ENCODE assay signal across 32 cellular contexts in the genomic region with DNA sequence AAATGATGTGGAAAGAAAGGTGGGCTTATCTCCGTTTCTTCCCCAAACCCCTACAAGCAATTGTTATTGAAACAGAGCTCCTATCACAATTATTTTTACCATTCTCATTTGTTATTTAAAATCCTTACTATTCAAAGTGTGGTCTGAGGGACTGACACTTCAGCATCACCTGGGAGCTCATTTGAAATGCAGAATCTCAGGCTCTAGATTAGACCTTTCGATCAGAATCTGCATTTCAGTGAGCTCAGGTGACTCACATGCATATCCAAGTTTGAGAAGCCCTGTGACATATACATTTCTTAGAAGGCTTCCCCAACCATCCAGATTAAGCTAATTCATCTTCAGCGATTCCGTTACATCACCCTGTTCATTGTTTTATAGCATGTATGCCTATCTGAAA.
"Had no signal": no experiment of that assay in that cellular context is flagged by ENCODE, and none has a peak within 500 bp of the region (broad histone marks: within the 10 kb centered on the region; RNA-seq: fewer than 3 reads in every experiment).

No MANE protein-coding gene starts in this region.

- DNase-seq: activated CD4-positive, alpha-beta memory T cell treated with anti-CD3 and anti-CD28 coated beads, Interleukin-2, amount 10 ng/mL, durations not matched to agents 7 days and 5 days; activated CD4-positive, alpha-beta T cell treated with anti-CD3 and anti-CD28 coated beads for 4 hours; activated CD4-positive, alpha-beta T cell treated with anti-CD3 and anti-CD28 coated beads, Interleukin-2, amount 10 ng/mL, durations not matched to agents 7 days and 5 days; activated CD4-positive, alpha-beta T cell treated with anti-CD3 and anti-CD28 coated beads, Interleukin-2, amount 50 U/mL, for 4 hours; activated CD4-positive, CD25-positive, alpha-beta regulatory T cell; activated CD4-positive, CD25-positive, alpha-beta regulatory T cell treated with anti-CD3 and anti-CD28 coated beads, Interleukin-2, amount 50 U/mL, for 72 hours; activated CD8-positive, alpha-beta memory T cell treated with anti-CD3 and anti-CD28 coated beads, Interleukin-2, amount 50 U/mL, for 48 hours; activated gamma-delta T cell; activated naive CD4-positive, alpha-beta T cell; activated naive CD4-positive, alpha-beta T cell treated with anti-CD3 and anti-CD28 coated beads, Interleukin-2, amount 10 ng/mL, durations not matched to agents 7 days and 5 days; activated naive CD8-positive, alpha-beta T cell treated with anti-CD3 and anti-CD28 coated beads, Interleukin-2, amount 10 ng/mL, durations not matched to agents 7 days and 5 days; activated T-cell treated with anti-CD3 and anti-CD28 coated beads for 4 hours; activated T-cell treated with anti-CD3 and anti-CD28 coated beads, Interleukin-2, amount 50 U/mL, for 24 hours; activated T-cell treated with anti-CD3 and anti-CD28 coated beads, Interleukin-2, amount 50 U/mL, for 72 hours; brain microvascular endothelial cell; dorsolateral prefrontal cortex; effector memory CD8-positive, alpha-beta T cell; erythroblast; foreskin keratinocyte; gastrocnemius medialis; glutamatergic neuron; heart left ventricle; T-helper 17 cell; T1000; WERI-Rb-1 had no signal

- H3K27ac Mint-ChIP-seq: activated CD4-positive, alpha-beta memory T cell treated with anti-CD3 and anti-CD28 coated beads, Interleukin-2, amount 10 ng/mL, durations not matched to agents 7 days and 5 days; activated CD4-positive, alpha-beta T cell treated with anti-CD3 and anti-CD28 coated beads, Interleukin-2, amount 10 ng/mL, durations not matched to agents 7 days and 5 days; activated naive CD4-positive, alpha-beta T cell treated with anti-CD3 and anti-CD28 coated beads, Interleukin-2, amount 10 ng/mL, durations not matched to agents 7 days and 5 days; activated naive CD4-positive, alpha-beta T cell treated with anti-CD3 and anti-CD28 coated beads, Interleukin-2, amount 50 U/mL, for 72 hours; activated naive CD8-positive, alpha-beta T cell treated with anti-CD3 and anti-CD28 coated beads, Interleukin-2, amount 10 ng/mL, durations not matched to agents 7 days and 5 days; activated T-cell treated with anti-CD3 and anti-CD28 coated beads, Interleukin-2, amount 50 U/mL, for 24 hours; activated T-cell treated with anti-CD3 and anti-CD28 coated beads, Interleukin-2, amount 50 U/mL, for 72 hours; dendritic cell treated with granulocyte-macrophage colony-stimulating factor and Interleukin-4, amounts not matched to agents 40 ng/mL and 50 ng/mL, for 4 days; effector memory CD8-positive, alpha-beta T cell; T-helper 2 cell treated with Interferon-gamma antibody and Interleukin-4, amounts not matched to agents 5 μg/mL and 100 μg/mL, for 36 hours had no signal

- H3K9me3 Mint-ChIP-seq: activated CD4-positive, alpha-beta memory T cell treated with anti-CD3 and anti-CD28 coated beads, Interleukin-2, amount 10 ng/mL, durations not matched to agents 7 days and 5 days; activated CD4-positive, alpha-beta T cell treated with anti-CD3 and anti-CD28 coated beads, Interleukin-2, amount 10 ng/mL, durations not matched to agents 7 days and 5 days; activated naive CD4-positive, alpha-beta T cell treated with anti-CD3 and anti-CD28 coated beads, Interleukin-2, amount 10 ng/mL, durations not matched to agents 7 days and 5 days; activated naive CD4-positive, alpha-beta T cell treated with anti-CD3 and anti-CD28 coated beads, Interleukin-2, amount 50 U/mL, for 72 hours; activated naive CD8-positive, alpha-beta T cell treated with anti-CD3 and anti-CD28 coated beads, Interleukin-2, amount 10 ng/mL, durations not matched to agents 7 days and 5 days; activated T-cell treated with anti-CD3 and anti-CD28 coated beads, Interleukin-2, amount 50 U/mL, for 24 hours; activated T-cell treated with anti-CD3 and anti-CD28 coated beads, Interleukin-2, amount 50 U/mL, for 72 hours; central memory CD8-positive, alpha-beta T cell; T-helper 2 cell treated with Interferon-gamma antibody and Interleukin-4, amounts not matched to agents 5 μg/mL and 100 μg/mL, for 36 hours had no signal

- H3K4me1 Mint-ChIP-seq: activated CD4-positive, alpha-beta memory T cell treated with anti-CD3 and anti-CD28 coated beads, Interleukin-2, amount 10 ng/mL, durations not matched to agents 7 days and 5 days; activated CD4-positive, alpha-beta T cell treated with anti-CD3 and anti-CD28 coated beads, Interleukin-2, amount 10 ng/mL, durations not matched to agents 7 days and 5 days; activated naive CD4-positive, alpha-beta T cell treated with anti-CD3 and anti-CD28 coated beads, Interleukin-2, amount 10 ng/mL, durations not matched to agents 7 days and 5 days; activated naive CD8-positive, alpha-beta T cell treated with anti-CD3 and anti-CD28 coated beads, Interleukin-2, amount 10 ng/mL, durations not matched to agents 7 days and 5 days; central memory CD8-positive, alpha-beta T cell; T-helper 17 cell had no signal

- H3K27ac ChIP-seq: ascending aorta, brain microvascular endothelial cell, coronary artery, dorsolateral prefrontal cortex, esophagus muscularis mucosa, foreskin keratinocyte, gastrocnemius medialis, heart left ventricle, WERI-Rb-1 had no signal

- H3K9me3 ChIP-seq: ascending aorta, esophagus muscularis mucosa, gastrocnemius medialis had no signal

- H3K36me3 ChIP-seq: ascending aorta, brain microvascular endothelial cell, esophagus muscularis mucosa, gastrocnemius medialis, heart left ventricle, WERI-Rb-1 had no signal

- H3K4me3 ChIP-seq: ascending aorta, coronary artery, dorsolateral prefrontal cortex, esophagus muscularis mucosa, gastrocnemius medialis, heart left ventricle had no signal

- H3K27me3 ChIP-seq: ascending aorta, brain microvascular endothelial cell, esophagus muscularis mucosa, foreskin keratinocyte, gastrocnemius medialis, heart left ventricle had no signal

- H3K27me3 Mint-ChIP-seq: activated CD4-positive, alpha-beta memory T cell treated with anti-CD3 and anti-CD28 coated beads, Interleukin-2, amount 10 ng/mL, durations not matched to agents 7 days and 5 days; activated CD4-positive, alpha-beta T cell treated with anti-CD3 and anti-CD28 coated beads, Interleukin-2, amount 10 ng/mL, durations not matched to agents 7 days and 5 days; activated naive CD4-positive, alpha-beta T cell treated with anti-CD3 and anti-CD28 coated beads, Interleukin-2, amount 10 ng/mL, durations not matched to agents 7 days and 5 days; activated naive CD8-positive, alpha-beta T cell treated with anti-CD3 and anti-CD28 coated beads, Interleukin-2, amount 10 ng/mL, durations not matched to agents 7 days and 5 days; activated T-cell treated with anti-CD3 and anti-CD28 coated beads, Interleukin-2, amount 50 U/mL, for 24 hours; central memory CD8-positive, alpha-beta T cell; dendritic cell treated with granulocyte-macrophage colony-stimulating factor and Interleukin-4, amounts not matched to agents 40 ng/mL and 50 ng/mL, for 4 days; effector memory CD8-positive, alpha-beta T cell; T-helper 17 cell had no signal

- H3K4me1 ChIP-seq: ascending aorta, esophagus muscularis mucosa, foreskin keratinocyte, gastrocnemius medialis, heart left ventricle had no signal

- H3K36me3 Mint-ChIP-seq: activated naive CD4-positive, alpha-beta T cell treated with anti-CD3 and anti-CD28 coated beads, Interleukin-2, amount 10 ng/mL, durations not matched to agents 7 days and 5 days; activated naive CD4-positive, alpha-beta T cell treated with anti-CD3 and anti-CD28 coated beads, Interleukin-2, amount 50 U/mL, for 72 hours; activated naive CD8-positive, alpha-beta T cell treated with anti-CD3 and anti-CD28 coated beads, Interleukin-2, amount 10 ng/mL, durations not matched to agents 7 days and 5 days had no signal

- H3K4me3 Mint-ChIP-seq: activated CD4-positive, alpha-beta memory T cell treated with anti-CD3 and anti-CD28 coated beads, Interleukin-2, amount 10 ng/mL, durations not matched to agents 7 days and 5 days; activated CD4-positive, alpha-beta T cell treated with anti-CD3 and anti-CD28 coated beads, Interleukin-2, amount 10 ng/mL, durations not matched to agents 7 days and 5 days; activated naive CD4-positive, alpha-beta T cell treated with anti-CD3 and anti-CD28 coated beads, Interleukin-2, amount 10 ng/mL, durations not matched to agents 7 days and 5 days; activated naive CD8-positive, alpha-beta T cell treated with anti-CD3 and anti-CD28 coated beads, Interleukin-2, amount 10 ng/mL, durations not matched to agents 7 days and 5 days; activated T-cell treated with anti-CD3 and anti-CD28 coated beads, Interleukin-2, amount 50 U/mL, for 24 hours; activated T-cell treated with anti-CD3 and anti-CD28 coated beads, Interleukin-2, amount 50 U/mL, for 72 hours; central memory CD8-positive, alpha-beta T cell; dendritic cell treated with granulocyte-macrophage colony-stimulating factor and Interleukin-4, amounts not matched to agents 40 ng/mL and 50 ng/mL, for 4 days; effector memory CD8-positive, alpha-beta T cell; T-helper 17 cell; T-helper 2 cell treated with Interferon-gamma antibody and Interleukin-4, amounts not matched to agents 5 μg/mL and 100 μg/mL, for 36 hours had no signal

- ATAC-seq: activated naive CD4-positive, alpha-beta T cell treated with anti-CD3 and anti-CD28 coated beads, Interleukin-2, amount 50 U/mL, for 72 hours; activated T-cell treated with anti-CD3 and anti-CD28 coated beads, Interleukin-2, amount 50 U/mL, for 72 hours; effector memory CD8-positive, alpha-beta T cell; foreskin keratinocyte; gastrocnemius medialis; heart left ventricle; T-helper 17 cell had no signal
